ENCODE assay signal across 8 cellular contexts in genomic region chr15:58457466-58457965, GRCh38. TPM values are rescaled to one million over a fixed set of nuclear protein-coding genes. Genes with fewer than 3 reads are reported as not detected.
DNase-seq lines count a peak whose midpoint lies in the region; ATAC-seq, FAIRE-seq and TF ChIP-seq lines count a peak whose summit lies in the region.

No MANE protein-coding gene starts in this region.

- H3K27me3 Mint-ChIP-seq in Caco-2 (ENCODE audit: insufficient read depth, unreplicated experiment) = no peaks in the 10 kb centered on the region

- H3K36me3 ChIP-seq in KMS-11 (ENCODE audit: insufficient read depth) (no peaks in the 10 kb centered on the region), K562 (ENCODE audit: control insufficient read depth, insufficient read depth, low read length) (no peaks in the 10 kb centered on the region), Caco-2 (ENCODE audit: control insufficient read depth, insufficient read depth, low read length) (no peaks in the 10 kb centered on the region; the same call in 1 of the 2 replicates)

- no peaks in the 10 kb centered on the region for H3K9me3 ChIP-seq in K562 (replicated peaks; ENCODE audit: control insufficient read depth, insufficient read depth, low read depth, low read length)
- H3K9me3 ChIP-seq in Caco-2 = no peaks in the 10 kb centered on the region

- TF ChIP-seq RAD21 in K562 (CRISPR knock-in tag; conservative IDR thresholded peaks at IDR 0.05 in 1 of 2, IDR thresholded peaks at IDR 0.05 in 1 of 2) = no peak

- intact Hi-C loops in K562 (cut with micrococcal nuclease) = no loop called here
- intact Hi-C loops in Caco-2 (cut with micrococcal nuclease; ENCODE audit: unreplicated experiment) = no loop called here

- peak overlapping the region; percentile 50 for H3K4me2 ChIP-seq in KMS-11
- no peak overlapping the region; the same call in 1 of the 2 replicates for H3K4me2 ChIP-seq in K562 (ENCODE audit: insufficient read depth, low read length)

- POLR2A ChIA-PET in K562 (lab: Yijun Ruan, JAX) = interaction anchor here (0.8 kb wide), 1 partner anchor 313 kb away, joined by 3 read pairs; the partner anchor contains the start of gene MINDY2
- POLR2A ChIA-PET in Caco-2 (lab: Charles Lee) = no interaction called here

- 40% methylated on average over 7 of the region's 7 CpGs for WGBS in K562 (ENCODE audit: insufficient coverage, low coverage, missing lambda C conversion rate)

- TF ChIP-seq POLR2A in K562 (conservative IDR thresholded peaks at IDR 0.05) = no peak

- peaks cover 46% of the 10 kb centered on the region for H3K4me1 Mint-ChIP-seq in Caco-2 (ENCODE audit: low read depth, unreplicated experiment)

- no peak for TF ChIP-seq CTCF in KMS-11 (conservative IDR thresholded peaks at IDR 0.05; ENCODE audit: low read depth, low read length)
- TF ChIP-seq CTCF in K562 (IDR thresholded peaks at IDR 0.05 in 2 of 3, conservative IDR thresholded peaks at IDR 0.05 in 1 of 3; ENCODE audit: insufficient read depth in 2 of 3, low read depth in 1 of 3, low read length in 3 of 3) = no peak
- TF ChIP-seq CTCF in Caco-2 (IDR thresholded peaks at IDR 0.05; ENCODE audit: insufficient read depth in 1 of 2, low read depth in 1 of 2, low read length in 1 of 2, severe bottlenecking in 1 of 2, unreplicated experiment in 1 of 2) = no peak

- no peak overlapping the region for H3K4me3 Mint-ChIP-seq in Caco-2 (ENCODE audit: unreplicated experiment)

- peak; percentile 87 for DNase-seq in Daoy (ENCODE audit: low read depth)
- peak in 2 of 4 experiments; percentile 34 to 37 for DNase-seq in K562 (ENCODE audit: extremely low read depth in 1 of 4, low spot score in 3 of 4)
- no peak for DNase-seq in COR-L47 (lab: John Stamatoyannopoulos, UW)
- DNase-seq in activated effector memory CD4-positive, alpha-beta T cell treated with anti-CD3 and anti-CD28 coated beads, Interleukin-2, amount 50 U/mL, for 16 hours = no peak
- no peak for DNase-seq in Caco-2

- H3K79me2 ChIP-seq in KMS-11 (ENCODE audit: insufficient read depth, low read depth) = no peaks in the 10 kb centered on the region
- H3K79me2 ChIP-seq in K562 (ENCODE audit: control insufficient read depth, insufficient read depth, low read length) = no peaks in the 10 kb centered on the region

- H3K4me3 ChIP-seq in KMS-11 (IDR thresholded peaks at IDR 0.05; ENCODE audit: insufficient read depth, low read depth, low read length) = no peak overlapping the region
- H3K4me3 ChIP-seq in K562 = no peak overlapping the region
- no peak overlapping the region for H3K4me3 ChIP-seq in Caco-2 (ENCODE audit: low read depth, low read length)

- H3K4me1 ChIP-seq in KMS-11 (ENCODE audit: low read depth, poor library complexity, severe bottlenecking) (peaks cover 83% of the 10 kb centered on the region), K562 (replicated peaks in 1 of 2; ENCODE audit: control insufficient read depth in 2 of 2, insufficient read depth in 2 of 2, low read length in 2 of 2) (peaks cover 5 to 26% of the 10 kb centered on the region in 2 experiments; a peak in 4 of 5 replicates), Caco-2 (peaks cover 44% of the 10 kb centered on the region)

- ATAC-seq in GM21515 (IDR thresholded peaks at IDR 0.05; ENCODE audit: unreplicated experiment) (peak; percentile 44), K562 (no peak), esophagus mucosa (no peak)

- H4K20me1 ChIP-seq in KMS-11 (ENCODE audit: insufficient read depth) (no peaks in the 10 kb centered on the region), K562 (replicated peaks; ENCODE audit: control insufficient read depth, insufficient read depth, low read length) (no peaks in the 10 kb centered on the region)

- in situ Hi-C loops in K562 (cut with MboI) = no loop called here

- H2AFZ ChIP-seq in KMS-11 (ENCODE audit: low read depth) (no peak overlapping the region), K562 (ENCODE audit: low read depth, low read length) (peak overlapping the region; percentile 34; the same call in 1 of the 2 replicates)

- H3K27ac Mint-ChIP-seq in Caco-2 (ENCODE audit: unreplicated experiment) = no peak overlapping the region

- TF ChIP-seq EP300 in K562 (IDR thresholded peaks at IDR 0.05; ENCODE audit: low read length) = no peak

- H3K9me1 ChIP-seq in K562 (ENCODE audit: control insufficient read depth, insufficient read depth, low read length) = no peaks in the 10 kb centered on the region

- no peak overlapping the region for H3K27ac ChIP-seq in KMS-11
- H3K27ac ChIP-seq in K562 (ENCODE audit: extremely low read depth, low read depth, low read length) = no peak overlapping the region

- H3K9ac ChIP-seq in KMS-11 = no peak overlapping the region
- no peak overlapping the region for H3K9ac ChIP-seq in K562 (ENCODE audit: insufficient read depth in 1 of 2, low read depth in 2 of 2, low read length in 2 of 2)

- CTCF ChIA-PET in K562 (lab: Yijun Ruan, JAX; ENCODE audit: low intra/inter-chr PET ratio) (no interaction called here), Caco-2 (lab: Charles Lee) (no interaction called here)

- FAIRE-seq in K562 (lab: Jason Lieb, UNC) = no peak

- H3K27me3 ChIP-seq in KMS-11 (ENCODE audit: insufficient read depth, low read depth) (no peaks in the 10 kb centered on the region), K562 (ENCODE audit: control insufficient read depth in 2 of 2, insufficient read depth in 2 of 2, low read length in 2 of 2) (no peaks in the 10 kb centered on the region), Caco-2 (replicated peaks; ENCODE audit: control insufficient read depth, insufficient read depth, low read length) (no peaks in the 10 kb centered on the region)

- H3K9me3 Mint-ChIP-seq in Caco-2 (ENCODE audit: unreplicated experiment) = no peaks in the 10 kb centered on the region

- BruUV-seq in K562 (replicated peaks; lab: Mats Ljungman, UMichigan) (no TSS peak), Caco-2 (replicated peaks; lab: Mats Ljungman, UMichigan) (no TSS peak)

- peaks cover 9% of the 10 kb centered on the region for H3K36me3 Mint-ChIP-seq in Caco-2 (ENCODE audit: insufficient read depth, unreplicated experiment)

TF ChIP-seq in K562, 482 proteins besides CTCF, POLR2A, EP300 and RAD21 (continues in another document):
- TF ChIP-seq JUND (IDR thresholded peaks at IDR 0.05; ENCODE audit: borderline replicate concordance, low read depth, low read length) (peak; percentile 72), JUND (tag; IDR thresholded peaks at IDR 0.05; ENCODE audit: borderline replicate concordance, low read depth, low read length) (peak; percentile 59; the same call in 1 of the 3 replicates), SOX6 (IDR thresholded peaks at IDR 0.05) (0 out of 2 replicates have a peak, but pooled peaks have one; percentile 14), HLTF (IDR thresholded peaks at IDR 0.05) (no peak), SMARCC2 (IDR thresholded peaks at IDR 0.05; ENCODE audit: low read depth) (peak; percentile 32; the same call in 1 of the 2 replicates), ATF3 (IDR thresholded peaks at IDR 0.05) (peak; percentile 52), ATF3 (CRISPR knock-in tag; conservative IDR thresholded peaks at IDR 0.05) (no peak), SFPQ (IDR thresholded peaks at IDR 0.05; ENCODE audit: low read depth, low read length) (no peak)

RNA-seq across cellular contexts. Expression of gene LIPC, which starts 25.7 kb away (rescaled TPM):
- 0.74 and 1.5 TPM in 2 replicates for total RNA-seq in Daoy (2014; rRNA removed; shearing (Covaris generic))
- total RNA-seq in K562 (2011; cell fraction: chromatin; rRNA removed; ENCODE audit: low replicate concordance) = 0.42 TPM in 1 of 2 replicates, not detected in the other
- total RNA-seq in K562 (2011; cell fraction: nucleolus; rRNA removed) = 0.17 and 0.26 TPM in 2 replicates
- 0.15 and 0.92 TPM in 2 replicates for total RNA-seq in K562 (2011; cell fraction: nucleoplasm; rRNA removed)
- total RNA-seq in K562 (2014; rRNA removed) (0.08 TPM in 1 of 2 replicates, not detected in the other), K562 (2014; rRNA removed; fragmentation: Illumina TruSeq; extraction: Trizol) (0.07 and 0.29 TPM in 2 replicates), K562 (2015; rRNA removed; fragmentation: Illumina TruSeq; extraction: Trizol) (0.15 and 0.33 TPM in 2 replicates), K562 (2021) (0.13 and 0.27 TPM in 2 replicates), esophagus mucosa (not detected), Caco-2 (2022) (17.6 and 18.7 TPM in 2 replicates)
- polyA plus RNA-seq in K562 (2011; rRNA removed) (0.11 and 0.12 TPM in 2 replicates), K562 (2014; fragmentation: Illumina TruSeq; extraction: Trizol) (0.09 and 0.14 TPM in 2 replicates), K562 (2014; fragmentation: Nextera tagmentation; extraction: Ambion mirVana) (under 1 TPM in 1 of 2 experiments, not detected in 1; 0.07 TPM), K562 (2014; rRNA removed) (0.35 and 0.41 TPM in 2 replicates)
- polyA plus RNA-seq in K562 (2011; cell fraction: cytosol; rRNA removed) = 0.16 TPM in 1 of 2 replicates, not detected in the other
- 0.14 and 0.36 TPM in 2 replicates for polyA plus RNA-seq in K562 (2011; cell fraction: nucleus; rRNA removed)
- 0.76 and 4.9 TPM in 2 replicates for polyA plus RNA-seq in K562 (2012)
- 0.11 and 0.12 TPM in 2 replicates for polyA minus RNA-seq in K562 (2011; rRNA and poly(A)+ RNA removed)
- polyA minus RNA-seq in K562 (2011; cell fraction: cytosol; rRNA and poly(A)+ RNA removed) = not detected in 2 replicates
- polyA minus RNA-seq in K562 (2011; cell fraction: nucleus; rRNA and poly(A)+ RNA removed) = 0.13 and 0.22 TPM in 2 replicates
